In genomic region chr1:31055953-31056352, GRCh38 we compare ENCODE assay signal across 21 cellular contexts. TPM values are rescaled to one million over a fixed set of nuclear protein-coding genes. Genes with fewer than 3 reads are reported as not detected.
A peak's percentile ranks its signal among the peaks of the same experiment; 100 is the strongest.
DNase-seq lines count a peak whose midpoint lies in the region; ATAC-seq and TF ChIP-seq lines count a peak whose summit lies in the region.
"Had no signal": no experiment of that assay in that cellular context is flagged by ENCODE, and none has a peak within 500 bp of the region (broad histone marks: within the 10 kb centered on the region; RNA-seq: fewer than 3 reads in every experiment).

No MANE protein-coding gene starts in this region.

- H3K4me1 Mint-ChIP-seq in activated naive CD4-positive, alpha-beta T cell treated with anti-CD3 and anti-CD28 coated beads for 36 hours (ENCODE audit: low read depth) = peaks cover 77% of the 10 kb centered on the region
- peaks cover 42% of the 10 kb centered on the region for H3K4me1 Mint-ChIP-seq in T-helper 17 cell
- H3K4me1 Mint-ChIP-seq in stimulated activated naive B cell treated with anti-CD40 and anti-IgM and Interleukin-4, amounts not matched to agents 10 μg/mL and 1 μg/mL and 100 μg/mL, for 72 hours = peaks cover 21 to 80% of the 10 kb centered on the region in 2 donors

- peaks cover 11% of the 10 kb centered on the region for H3K4me1 ChIP-seq in osteoblast (ENCODE audit: insufficient read depth, low read length)
- H3K4me1 ChIP-seq: prostate gland had no signal

- peaks cover 77% of the 10 kb centered on the region for H4K20me1 ChIP-seq in osteoblast (ENCODE audit: insufficient read depth, low read length)

- intact Hi-C loops in activated naive CD4-positive, alpha-beta T cell treated with anti-CD3 and anti-CD28 coated beads for 36 hours (cut with micrococcal nuclease) = no loop called here

- CTCF ChIA-PET in activated naive CD4-positive, alpha-beta T cell treated with anti-CD3 and anti-CD28 coated beads for 36 hours (lab: Charles Lee) = no interaction called here

- H3K36me3 ChIP-seq in osteoblast (ENCODE audit: insufficient read depth, low read length) = peaks cover 45% of the 10 kb centered on the region

- peaks cover 99% of the 10 kb centered on the region for H3K79me2 ChIP-seq in osteoblast (ENCODE audit: insufficient read depth, low read length)

- no peak overlapping the region for H3K4me2 ChIP-seq in osteoblast (ENCODE audit: insufficient read depth, low read length)

- H3K27me3 Mint-ChIP-seq in activated naive CD4-positive, alpha-beta T cell treated with anti-CD3 and anti-CD28 coated beads for 36 hours (ENCODE audit: low read depth) = no peaks in the 10 kb centered on the region
- H3K27me3 Mint-ChIP-seq in T-helper 17 cell = no peaks in the 10 kb centered on the region
- H3K27me3 Mint-ChIP-seq in stimulated activated naive B cell treated with anti-CD40 and anti-IgM and Interleukin-4, amounts not matched to agents 10 μg/mL and 1 μg/mL and 100 μg/mL, for 72 hours = no peaks in the 10 kb centered on the region

- H3K4me3 Mint-ChIP-seq in activated naive CD4-positive, alpha-beta T cell treated with anti-CD3 and anti-CD28 coated beads for 36 hours = no peak overlapping the region
- H3K4me3 Mint-ChIP-seq in T-helper 17 cell = peak overlapping the region; percentile 77
- no peak overlapping the region for H3K4me3 Mint-ChIP-seq in stimulated activated naive B cell treated with anti-CD40 and anti-IgM and Interleukin-4, amounts not matched to agents 10 μg/mL and 1 μg/mL and 100 μg/mL, for 72 hours
- H3K4me3 Mint-ChIP-seq: neural crest cell had no signal

- H3K27ac Mint-ChIP-seq in activated naive CD4-positive, alpha-beta T cell treated with anti-CD3 and anti-CD28 coated beads for 36 hours = peak overlapping the region; percentile 29
- H3K27ac Mint-ChIP-seq in T-helper 17 cell = peak overlapping the region; percentile 85
- peak overlapping the region; percentile 11 for H3K27ac Mint-ChIP-seq in stimulated activated naive B cell treated with anti-CD40 and anti-IgM and Interleukin-4, amounts not matched to agents 10 μg/mL and 1 μg/mL and 100 μg/mL, for 72 hours

- no peak for TF ChIP-seq CTCF in osteoblast (IDR thresholded peaks at IDR 0.05; ENCODE audit: extremely low read depth, low read depth, low read length)

- H3K9me3 Mint-ChIP-seq in activated naive CD4-positive, alpha-beta T cell treated with anti-CD3 and anti-CD28 coated beads for 36 hours = no peaks in the 10 kb centered on the region
- no peaks in the 10 kb centered on the region for H3K9me3 Mint-ChIP-seq in stimulated activated naive B cell treated with anti-CD40 and anti-IgM and Interleukin-4, amounts not matched to agents 10 μg/mL and 1 μg/mL and 100 μg/mL, for 72 hours
- H3K9me3 Mint-ChIP-seq: CD14-positive monocyte, neural crest cell had no signal

- H3K4me3 ChIP-seq in osteoblast (ENCODE audit: insufficient read depth, low read length) = no peak overlapping the region
- H3K4me3 ChIP-seq: prostate gland had no signal

- no peak overlapping the region for H2AFZ ChIP-seq in osteoblast (ENCODE audit: low read length)

- H3K9me3 ChIP-seq in T-helper 17 cell (ENCODE audit: control insufficient read depth, low read length, poor library complexity, severe bottlenecking) = no peaks in the 10 kb centered on the region
- H3K9me3 ChIP-seq in osteoblast (ENCODE audit: low read depth, low read length) = no peaks in the 10 kb centered on the region
- H3K9me3 ChIP-seq: prostate gland had no signal

- peaks cover 41% of the 10 kb centered on the region for H3K36me3 Mint-ChIP-seq in activated naive CD4-positive, alpha-beta T cell treated with anti-CD3 and anti-CD28 coated beads for 36 hours (ENCODE audit: low read depth)
- H3K36me3 Mint-ChIP-seq in T-helper 17 cell (ENCODE audit: low read depth) = peaks cover 10% of the 10 kb centered on the region
- H3K36me3 Mint-ChIP-seq in stimulated activated naive B cell treated with anti-CD40 and anti-IgM and Interleukin-4, amounts not matched to agents 10 μg/mL and 1 μg/mL and 100 μg/mL, for 72 hours = peaks cover 37 to 44% of the 10 kb centered on the region in 2 donors

- no peak for ATAC-seq in T-helper 17 cell
- no peak for ATAC-seq in stimulated activated naive B cell treated with anti-CD40 and anti-IgM and Interleukin-4, amounts not matched to agents 10 μg/mL and 1 μg/mL and 100 μg/mL, for 72 hours (replicated peaks)

- peak overlapping the region; percentile 32 for H3K27ac ChIP-seq in epithelial cell of prostate
- H3K27ac ChIP-seq in osteoblast (ENCODE audit: low read depth, low read length) = no peak overlapping the region
- H3K27ac ChIP-seq: prostate gland had no signal

- no peaks in the 10 kb centered on the region for H3K27me3 ChIP-seq in osteoblast (ENCODE audit: insufficient read depth, low read length)

- no peak for DNase-seq in activated naive CD4-positive, alpha-beta T cell treated with anti-CD3 and anti-CD28 coated beads for 36 hours
- DNase-seq in activated naive CD4-positive, alpha-beta T cell treated with Interleukin-2 at 50 U/mL for 16 hours = no peak
- DNase-seq in T-helper 17 cell (no peak), epithelial cell of prostate (ENCODE audit: low read depth, low spot score) (no peak), osteoblast (ENCODE audit: insufficient read length, low spot score, missing footprints) (no peak), HT-29 (ENCODE audit: low spot score) (no peak)
- no peak for DNase-seq in stimulated activated naive B cell treated with anti-CD40 and anti-IgM and Interleukin-4, amounts not matched to agents 10 μg/mL and 1 μg/mL and 100 μg/mL, for 72 hours
- DNase-seq in activated CD8-positive, alpha-beta memory T cell treated with anti-CD3 and anti-CD28 coated beads for 24 hours = no peak
- DNase-seq: erythroblast; HCEC 1CT; NCI-H1436 treated with DMSO at 0.1 percent for 48 hours; NCI-H2227 treated with DMSO at 0.1 percent for 48 hours; NCI-H774; OCI-M1; Right ventricle myocardium superior; stimulated activated CD4-positive, alpha-beta T cell treated with anti-CD3 and anti-CD28 coated beads, Interleukin-2, amount 100 ng/mL, for 48 hours; substantia nigra; T-helper 1 cell had no signal

RNA-seq across cellular contexts. Expression of gene PUM1, which starts 9.6 kb away (rescaled TPM):
- total RNA-seq in activated naive CD4-positive, alpha-beta T cell treated with anti-CD3 and anti-CD28 coated beads for 36 hours = 10 to 100 TPM; 84.9 to 89.7 TPM
- 100 to 1,000 TPM; 186 to 202 TPM for total RNA-seq in T-helper 17 cell
- 68.8 and 69.5 TPM in 2 replicates for total RNA-seq in osteoblast
- total RNA-seq in HT-29 (2014; rRNA removed; shearing (Covaris generic)) = 59.0 and 66.6 TPM in 2 replicates

Comparison
In these comparisons a context has a peak if more than half of its experiments do, and no peak if none do; other contexts are left out.
1. H3K27ac Mint-ChIP-seq: peak in every context shown above with its lines; median percentile 85 in T-helper 17 cell; 29 in activated naive CD4-positive, alpha-beta T cell treated with anti-CD3 and anti-CD28 coated beads for 36 hours; 11 in stimulated activated naive B cell treated with anti-CD40 and anti-IgM and Interleukin-4, amounts not matched to agents 10 μg/mL and 1 μg/mL and 100 μg/mL, for 72 hours.